ENCODE assay signal across 12 cellular contexts in the genomic region with DNA sequence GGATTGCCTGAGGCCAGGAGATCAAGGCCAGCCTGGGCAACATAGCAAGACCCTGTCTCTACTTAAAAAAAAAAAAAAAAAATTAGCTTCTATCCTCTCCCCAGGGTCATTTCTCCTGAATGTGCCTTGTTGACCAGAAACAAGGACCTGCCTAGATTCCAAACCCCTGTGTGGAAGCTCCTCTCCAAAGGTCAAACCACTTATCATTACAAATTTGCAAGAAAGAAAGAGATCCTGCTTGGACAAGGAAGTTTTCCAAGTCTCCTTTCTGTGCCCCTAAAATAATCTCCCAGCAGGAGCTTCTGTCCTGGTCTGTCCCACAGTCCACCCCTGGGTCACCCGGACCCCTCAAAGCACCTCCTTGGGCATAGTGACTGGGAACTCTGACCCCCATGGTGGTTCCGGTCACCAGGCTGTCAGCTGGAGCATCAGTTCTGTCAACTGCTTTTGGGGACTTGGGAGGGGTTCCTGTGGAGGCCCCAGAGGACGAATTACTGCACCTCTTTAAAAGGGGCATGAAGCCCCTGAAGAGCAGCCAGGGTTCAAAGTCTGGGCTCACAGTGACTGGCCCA. TPM values are rescaled to one million over a fixed set of nuclear protein-coding genes. Genes with fewer than 3 reads are reported as not detected.
DNase-seq lines count a peak whose midpoint lies in the region; ATAC-seq and TF ChIP-seq lines count a peak whose summit lies in the region.
"Had no signal": no experiment of that assay in that cellular context is flagged by ENCODE, and none has a peak within 500 bp of the region (broad histone marks: within the 10 kb centered on the region; RNA-seq: fewer than 3 reads in every experiment).

No MANE protein-coding gene starts in this region.

- peak overlapping the region; percentile 53 to 97 (median 85); a peak in 5 of 7 replicates for H3K27ac Mint-ChIP-seq in H9
- no peak overlapping the region for H3K27ac Mint-ChIP-seq in activated CD4-positive, alpha-beta T cell treated with anti-CD3 and anti-CD28 coated beads, Interleukin-2, amount 10 ng/mL, durations not matched to agents 7 days and 5 days
- H3K27ac Mint-ChIP-seq: memory B cell; stimulated activated effector memory CD8-positive, alpha-beta T cell treated with anti-CD3 and anti-CD28 coated beads, Interleukin-12 subunit alpha, Interleukin-12 subunit beta, amount 100 ng/mL, for 72 hours had no signal

- no CpG with 5 or more reads among the region's 3 CpGs for WGBS in H9 (ENCODE audit: extremely low coverage, insufficient read length, low lambda C conversion rate)
- WGBS in adrenal gland, 4 donors: 86 to 93% (median 91%) methylated on average over 3 of the region's 3 CpGs
- 73% methylated on average over 3 of the region's 3 CpGs for WGBS in liver

- H3K4me1 ChIP-seq in H9 (ENCODE audit: insufficient read depth, low read length): peaks cover 16% of the 10 kb centered on the region; the same call in 1 of the 2 replicates
- H3K4me1 ChIP-seq in adrenal gland (replicated peaks in 1 of 2): peaks cover 3 to 61% of the 10 kb centered on the region in 2 donors
- H3K4me1 ChIP-seq in liver (ENCODE audit: control insufficient read depth in 4 of 4, insufficient read depth in 4 of 4, low read length in 3 of 4): peaks cover 22 to 79% (median 60%) of the 10 kb centered on the region in 4 donors
- H3K4me1 ChIP-seq in stomach smooth muscle (ENCODE audit: control insufficient read depth, insufficient read depth, low read length): peaks cover 99% of the 10 kb centered on the region

- peaks cover 2% of the 10 kb centered on the region for H4K20me1 ChIP-seq in H9 (ENCODE audit: control insufficient read depth, insufficient read depth, insufficient read length)

- no peak overlapping the region for H2BK120ac ChIP-seq in H9 (ENCODE audit: low read depth, low read length, poor library complexity, severe bottlenecking)

- H3K18ac ChIP-seq in H9 (ENCODE audit: insufficient read length, low read depth, low read length): no peak overlapping the region

- no peak overlapping the region for H3K4me3 Mint-ChIP-seq in H9
- H3K4me3 Mint-ChIP-seq in activated CD4-positive, alpha-beta T cell treated with anti-CD3 and anti-CD28 coated beads, Interleukin-2, amount 10 ng/mL, durations not matched to agents 7 days and 5 days: no peak overlapping the region
- H3K4me3 Mint-ChIP-seq: activated T-cell treated with anti-CD3 and anti-CD28 coated beads, Interleukin-2, amount 50 U/mL, for 4 hours; memory B cell; stimulated activated effector memory CD8-positive, alpha-beta T cell treated with anti-CD3 and anti-CD28 coated beads, Interleukin-12 subunit alpha, Interleukin-12 subunit beta, amount 100 ng/mL, for 72 hours had no signal

- H4K91ac ChIP-seq in H9 (ENCODE audit: insufficient read length, low read depth, low read length): no peak overlapping the region

- CTCF ChIA-PET in activated CD4-positive, alpha-beta T cell treated with anti-CD3 and anti-CD28 coated beads, Interleukin-2, amount 10 ng/mL, durations not matched to agents 7 days and 5 days (lab: Charles Lee): interaction anchor here (0.9 to 2.1 kb wide), 6 partner anchors 8 to 168 kb away, joined by 3 to 7 read pairs (median 3); no protein-coding TSS in a partner anchor

- no peaks in the 10 kb centered on the region for H3K36me3 ChIP-seq in adrenal gland (replicated peaks in 1 of 2)
- H3K36me3 ChIP-seq in liver (ENCODE audit: control insufficient read depth in 4 of 4, insufficient read depth in 3 of 4, low read depth in 1 of 4, low read length in 3 of 4): no peaks in the 10 kb centered on the region
- peaks cover 6 to 19% of the 10 kb centered on the region in 2 donors for H3K36me3 ChIP-seq in stomach smooth muscle (ENCODE audit: control insufficient read depth in 2 of 2, insufficient read depth in 2 of 2, low read length in 2 of 2)

- H3K23me2 ChIP-seq in H9 (ENCODE audit: insufficient read length, low read depth, low read length, poor library complexity, severe bottlenecking): no peaks in the 10 kb centered on the region

- H2BK15ac ChIP-seq in H9 (ENCODE audit: low read depth, low read length): no peak overlapping the region

- H4K8ac ChIP-seq in H9 (replicated peaks; ENCODE audit: insufficient read length, low read depth, low read length): no peak overlapping the region

- intact Hi-C loops in adrenal gland (cut with DNase I): no loop called here

- POLR2A ChIA-PET in activated CD4-positive, alpha-beta T cell treated with anti-CD3 and anti-CD28 coated beads, Interleukin-2, amount 10 ng/mL, durations not matched to agents 7 days and 5 days (lab: Charles Lee): no interaction called here

- H3K14ac ChIP-seq in H9 (ENCODE audit: insufficient read depth, low read length): no peak overlapping the region

- no peak overlapping the region for H3K4me2 ChIP-seq in H9 (ENCODE audit: insufficient read depth, insufficient read length, low read length)

- no peaks in the 10 kb centered on the region for H3K9me3 Mint-ChIP-seq in H9
- H3K9me3 Mint-ChIP-seq in activated CD4-positive, alpha-beta T cell treated with anti-CD3 and anti-CD28 coated beads, Interleukin-2, amount 10 ng/mL, durations not matched to agents 7 days and 5 days: no peaks in the 10 kb centered on the region
- H3K9me3 Mint-ChIP-seq: activated T-cell treated with anti-CD3 and anti-CD28 coated beads, Interleukin-2, amount 50 U/mL, for 4 hours; memory B cell; stimulated activated effector memory CD8-positive, alpha-beta T cell treated with anti-CD3 and anti-CD28 coated beads, Interleukin-12 subunit alpha, Interleukin-12 subunit beta, amount 100 ng/mL, for 72 hours had no signal

- H3K9ac ChIP-seq in H9 (ENCODE audit: extremely low read depth, insufficient read length, low read length) (no peak overlapping the region), liver (ENCODE audit: low read depth in 1 of 2, low read length in 2 of 2) (no peak overlapping the region), stomach smooth muscle (ENCODE audit: low read length in 2 of 2) (peak overlapping the region; percentile 63 to 80)

- H3K36me3 Mint-ChIP-seq in H9 (ENCODE audit: insufficient read depth in 1 of 3, low read depth in 3 of 3): peaks cover 1 to 13% (median 8%) of the 10 kb centered on the region in 3 experiments; a peak in 6 of 7 replicates
- H3K36me3 Mint-ChIP-seq in activated CD4-positive, alpha-beta T cell treated with anti-CD3 and anti-CD28 coated beads, Interleukin-2, amount 10 ng/mL, durations not matched to agents 7 days and 5 days (ENCODE audit: low read depth): no peaks in the 10 kb centered on the region
- H3K36me3 Mint-ChIP-seq: memory B cell; stimulated activated effector memory CD8-positive, alpha-beta T cell treated with anti-CD3 and anti-CD28 coated beads, Interleukin-12 subunit alpha, Interleukin-12 subunit beta, amount 100 ng/mL, for 72 hours had no signal

- H3K56ac ChIP-seq in H9 (ENCODE audit: insufficient read length, low read depth, low read length): no peak overlapping the region

- TF ChIP-seq CTCF in H9 (conservative IDR thresholded peaks at IDR 0.05) (no peak), adrenal gland (IDR thresholded peaks at IDR 0.05) (no peak), liver (IDR thresholded peaks at IDR 0.05; ENCODE audit: low read depth, low read length, missing input control) (no peak)

- H3K9me3 ChIP-seq in H9 (ENCODE audit: control insufficient read depth, low read depth, low read length): no peaks in the 10 kb centered on the region
- no peaks in the 10 kb centered on the region for H3K9me3 ChIP-seq in adrenal gland (replicated peaks in 1 of 3)
- no peaks in the 10 kb centered on the region for H3K9me3 ChIP-seq in liver (ENCODE audit: control insufficient read depth in 4 of 4, low read length in 3 of 4)
- no peaks in the 10 kb centered on the region for H3K9me3 ChIP-seq in stomach smooth muscle (ENCODE audit: control insufficient read depth in 2 of 2, low read length in 2 of 2)

- H3T11ph ChIP-seq in H9 (ENCODE audit: low read length): no peak overlapping the region

- H3K27ac ChIP-seq in H9 (ENCODE audit: insufficient read length, low read depth, low read length) (no peak overlapping the region), adrenal gland (peak overlapping the region in 4 of 5 donors; percentile 3 to 86 (median 56)), liver (ENCODE audit: low read depth in 1 of 2, low read length in 2 of 2) (peak overlapping the region; percentile 93 to 96), stomach smooth muscle (ENCODE audit: low read length) (peak overlapping the region; percentile 97)

- no peaks in the 10 kb centered on the region; the same call in 1 of the 2 replicates for H3K27me3 Mint-ChIP-seq in H9 (ENCODE audit: low read depth)
- no peaks in the 10 kb centered on the region for H3K27me3 Mint-ChIP-seq in activated CD4-positive, alpha-beta T cell treated with anti-CD3 and anti-CD28 coated beads, Interleukin-2, amount 10 ng/mL, durations not matched to agents 7 days and 5 days

- H3K27me3 ChIP-seq in H9 (ENCODE audit: insufficient read depth, low read length) (no peaks in the 10 kb centered on the region), adrenal gland (no peaks in the 10 kb centered on the region), liver (ENCODE audit: control insufficient read depth in 4 of 4, insufficient read depth in 4 of 4, low read length in 3 of 4) (no peaks in the 10 kb centered on the region), stomach smooth muscle (ENCODE audit: control insufficient read depth in 1 of 2, insufficient read depth in 2 of 2, low read length in 2 of 2) (no peaks in the 10 kb centered on the region)

- no peak overlapping the region for H3K23ac ChIP-seq in H9 (ENCODE audit: insufficient read length, low read depth, low read length)

- no peak overlapping the region for H2AK5ac ChIP-seq in H9 (ENCODE audit: insufficient read length, low read length)

- H2BK20ac ChIP-seq in H9 (ENCODE audit: low read depth, low read length, poor library complexity, severe bottlenecking): no peak overlapping the region

- no peak overlapping the region for H2AFZ ChIP-seq in H9 (ENCODE audit: low read length)

- H2BK12ac ChIP-seq in H9 (ENCODE audit: insufficient read length, low read depth, low read length): no peak overlapping the region

- peaks cover 3% of the 10 kb centered on the region for H3K79me1 ChIP-seq in H9 (ENCODE audit: insufficient read depth, low read depth, low read length, poor library complexity, severe bottlenecking)

- TF ChIP-seq POLR2A in adrenal gland (IDR thresholded peaks at IDR 0.05): no peak

- no peak overlapping the region for H4K5ac ChIP-seq in H9 (ENCODE audit: insufficient read length, low read depth, low read length)

- H3K4me1 Mint-ChIP-seq in H9: peaks cover 78 to 88% of the 10 kb centered on the region in 2 experiments
- H3K4me1 Mint-ChIP-seq in activated CD4-positive, alpha-beta T cell treated with anti-CD3 and anti-CD28 coated beads, Interleukin-2, amount 10 ng/mL, durations not matched to agents 7 days and 5 days: peaks cover 38% of the 10 kb centered on the region
- H3K4me1 Mint-ChIP-seq: memory B cell had no signal

- H3K4me3 ChIP-seq in adrenal gland (no peak overlapping the region), liver (ENCODE audit: low read depth in 1 of 3, low read length in 3 of 3) (no peak overlapping the region), stomach smooth muscle (ENCODE audit: low read length in 2 of 2) (peak overlapping the region in 1 of 2 donors; percentile 15)

- TF ChIP-seq RAD21 in liver (IDR thresholded peaks at IDR 0.05): no peak

- DNase-seq in H9 (no peak), adrenal gland (no peak), NCI-H1417 treated with DMSO at 0.1 percent for 48 hours (lab: John Stamatoyannopoulos, UW) (no peak), NCI-H1092 treated with DMSO at 0.1 percent for 48 hours (lab: John Stamatoyannopoulos, UW) (no peak)
- DNase-seq in activated CD4-positive, alpha-beta T cell treated with anti-CD3 and anti-CD28 coated beads, Interleukin-2, amount 10 ng/mL, durations not matched to agents 7 days and 5 days: no peak
- DNase-seq: activated T-cell treated with anti-CD3 and anti-CD28 coated beads, Interleukin-2, amount 50 U/mL, for 4 hours; NCI-H2081 had no signal

- no peak overlapping the region for H2BK5ac ChIP-seq in H9 (ENCODE audit: insufficient read length, low read length)

- no peak overlapping the region for H3K4ac ChIP-seq in H9 (ENCODE audit: low read depth, low read length)

- peaks cover 24% of the 10 kb centered on the region; the same call in 1 of the 2 replicates for H3K79me2 ChIP-seq in H9 (ENCODE audit: insufficient read depth, low read length)

- ATAC-seq in GM18498 (IDR thresholded peaks at IDR 0.05; ENCODE audit: unreplicated experiment): no peak
- ATAC-seq: stimulated activated effector memory CD8-positive, alpha-beta T cell treated with anti-CD3 and anti-CD28 coated beads, Interleukin-12 subunit alpha, Interleukin-12 subunit beta, amount 100 ng/mL, for 72 hours had no signal

RNA-seq across cellular contexts. Expression of gene ACTN1, which starts 38.4 kb away (rescaled TPM):
- total RNA-seq in H9 (2021) (218 and 219 TPM in 2 replicates), adrenal gland (100 to 1,000 TPM in 4 of 8 donors, 10 to 100 TPM in 4; 67.0 to 180 (median 98.9) TPM), liver (100 to 1,000 TPM in 1 of 2 donors, 10 to 100 TPM in 1; 55.4 to 100 TPM)
- polyA plus RNA-seq in adrenal gland (10 to 100 TPM; 50.5 to 61.3 (median 55.7) TPM), liver (10 to 100 TPM; 36.2 to 70.7 TPM)
- 10 to 100 TPM; 31.9 to 35.1 TPM for total RNA-seq in activated CD4-positive, alpha-beta T cell treated with anti-CD3 and anti-CD28 coated beads, Interleukin-2, amount 10 ng/mL, durations not matched to agents 7 days and 5 days

Comparison
In these comparisons a context has a peak if more than half of its experiments do, and no peak if none do; other contexts are left out.
1. H3K9ac ChIP-seq: peak in stomach smooth muscle (2 of 2); none in H9 (single experiment) and liver (0 of 2).